8 cellular contexts compared by ENCODE assay signal in the genomic region with DNA sequence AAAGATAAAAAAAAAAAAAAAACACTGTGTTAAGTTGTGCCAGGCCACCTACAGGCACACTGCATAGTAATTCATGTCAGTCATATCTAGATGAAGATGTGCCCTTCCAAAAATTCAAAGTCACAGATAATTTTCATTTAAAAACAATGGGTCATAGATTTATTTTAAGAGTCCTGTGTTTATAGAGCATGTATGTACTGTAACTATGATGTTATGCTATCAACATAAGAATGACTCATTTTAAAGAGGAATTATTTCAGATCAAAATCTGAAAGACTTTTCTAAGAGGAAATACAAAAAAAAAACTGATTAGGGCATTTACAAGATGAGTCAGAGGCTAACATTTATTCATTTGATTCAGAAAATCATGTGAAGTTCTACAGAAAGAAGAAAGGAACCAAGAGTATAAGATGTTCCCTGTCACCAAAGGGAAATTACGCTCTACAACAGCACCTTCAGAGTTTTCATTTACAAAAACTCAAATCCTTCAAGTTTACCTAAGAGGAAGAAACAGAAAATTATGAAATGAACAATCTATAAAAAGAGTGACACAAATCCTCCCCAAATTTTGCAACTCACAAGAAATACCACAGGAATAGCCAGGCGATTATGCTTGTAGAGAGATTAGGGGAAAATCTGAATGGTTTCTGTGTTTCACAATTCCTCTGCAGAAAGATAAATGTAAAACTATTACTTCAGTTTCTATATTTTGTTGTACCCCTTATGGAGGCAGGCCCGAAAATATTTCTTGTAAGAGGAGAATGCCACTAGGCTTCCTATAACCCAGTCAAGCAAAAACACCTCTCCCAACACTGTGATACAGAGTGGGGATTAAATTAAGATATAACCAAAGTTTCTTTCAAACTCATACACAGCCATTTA. TPM values are rescaled to one million over a fixed set of nuclear protein-coding genes. Genes with fewer than 3 reads are reported as not detected.
A peak's percentile ranks its signal among the peaks of the same experiment; 100 is the strongest.
DNase-seq lines count a peak whose midpoint lies in the region; ATAC-seq and TF ChIP-seq lines count a peak whose summit lies in the region.

No MANE protein-coding gene starts in this region.

- no peaks in the 10 kb centered on the region for H3K36me3 Mint-ChIP-seq in CD4-positive, alpha-beta T cell (ENCODE audit: low read depth)
- peaks cover 4% of the 10 kb centered on the region for H3K36me3 Mint-ChIP-seq in activated CD8-positive, alpha-beta T cell treated with anti-CD3 and anti-CD28 coated beads, Interleukin-2, amount 10 ng/mL, durations not matched to agents 7 days and 5 days (ENCODE audit: low read depth)

- no peak overlapping the region for H3K27ac Mint-ChIP-seq in CD4-positive, alpha-beta T cell
- H3K27ac Mint-ChIP-seq in activated CD8-positive, alpha-beta T cell treated with anti-CD3 and anti-CD28 coated beads, Interleukin-2, amount 10 ng/mL, durations not matched to agents 7 days and 5 days = peak overlapping the region; percentile 6

- H3K36me3 ChIP-seq in thoracic aorta = no peaks in the 10 kb centered on the region

- H3K4me3 Mint-ChIP-seq in CD4-positive, alpha-beta T cell = peak overlapping the region; percentile 39
- peak overlapping the region; percentile 2 for H3K4me3 Mint-ChIP-seq in activated CD8-positive, alpha-beta T cell treated with anti-CD3 and anti-CD28 coated beads, Interleukin-2, amount 10 ng/mL, durations not matched to agents 7 days and 5 days

- no peaks in the 10 kb centered on the region for H3K9me3 ChIP-seq in CD4-positive, alpha-beta T cell (ENCODE audit: control insufficient read depth, low read length)
- no peaks in the 10 kb centered on the region for H3K9me3 ChIP-seq in thoracic aorta

- peak; percentile 69 for ATAC-seq in CD4-positive, alpha-beta T cell (ENCODE audit: poor library complexity)
- ATAC-seq in HG02973 (IDR thresholded peaks at IDR 0.05; ENCODE audit: unreplicated experiment) (peak; percentile 53), left ventricle myocardium superior (peak; percentile 6), thoracic aorta (ENCODE audit: insufficient number of reproducible peaks, low FRiP score, low read depth) (no peak)
- ATAC-seq in activated CD8-positive, alpha-beta T cell treated with anti-CD3 and anti-CD28 coated beads, Interleukin-2, amount 10 ng/mL, durations not matched to agents 7 days and 5 days = peak; percentile 40

- no peaks in the 10 kb centered on the region for H3K27me3 Mint-ChIP-seq in CD4-positive, alpha-beta T cell
- H3K27me3 Mint-ChIP-seq in activated CD8-positive, alpha-beta T cell treated with anti-CD3 and anti-CD28 coated beads, Interleukin-2, amount 10 ng/mL, durations not matched to agents 7 days and 5 days (ENCODE audit: low read depth) = no peaks in the 10 kb centered on the region

- intact Hi-C loops in CD4-positive, alpha-beta T cell (cut with DNase I, micrococcal nuclease) = loop anchor here (1.0 to 10.0 kb wide), 2 partner anchors 10 to 353 kb away; a partner anchor contains a TSS
- intact Hi-C loops in left ventricle myocardium superior (cut with micrococcal nuclease) = no loop called here

- H3K4me3 ChIP-seq in thoracic aorta = peak overlapping the region; percentile 15

- H3K27me3 ChIP-seq in CD4-positive, alpha-beta T cell (ENCODE audit: control insufficient read depth, insufficient read depth, low read length) = no peaks in the 10 kb centered on the region
- no peaks in the 10 kb centered on the region for H3K27me3 ChIP-seq in thoracic aorta (replicated peaks; ENCODE audit: insufficient read depth)

- POLR2A ChIA-PET in CD4-positive, alpha-beta T cell (lab: Charles Lee) = interaction anchor here (0.7 to 5.8 kb wide), 5 partner anchors 10 to 602 kb away, joined by 3 to 78 read pairs (median 7); a partner anchor contains a TSS
- POLR2A ChIA-PET in activated CD8-positive, alpha-beta T cell treated with anti-CD3 and anti-CD28 coated beads, Interleukin-2, amount 10 ng/mL, durations not matched to agents 7 days and 5 days (lab: Charles Lee) = interaction anchor here (0.6 to 5.7 kb wide), 4 partner anchors 14 to 116 kb away, joined by 3 to 48 read pairs (median 6); a partner anchor contains a TSS

- CTCF ChIA-PET in CD4-positive, alpha-beta T cell (lab: Charles Lee) = interaction anchor here (1.0 to 1.2 kb wide), 3 partner anchors 10 to 20 kb away, joined by 3 to 8 read pairs (median 4); a partner anchor contains a TSS
- CTCF ChIA-PET in activated CD8-positive, alpha-beta T cell treated with anti-CD3 and anti-CD28 coated beads, Interleukin-2, amount 10 ng/mL, durations not matched to agents 7 days and 5 days (lab: Charles Lee) = interaction anchor here (0.8 to 2.2 kb wide), 3 partner anchors 10 to 14 kb away, joined by 5 to 13 read pairs (median 9); a partner anchor contains a TSS

- TF ChIP-seq CTCF in CD4-positive, alpha-beta T cell (IDR thresholded peaks at IDR 0.05) = peak; percentile 16
- TF ChIP-seq CTCF in thoracic aorta (IDR thresholded peaks at IDR 0.05) = no peak

- H3K4me1 ChIP-seq in thoracic aorta (ENCODE audit: control insufficient read depth in 1 of 2, low read depth in 2 of 2) = peaks cover 60 to 82% of the 10 kb centered on the region in 2 donors

- H3K4me1 Mint-ChIP-seq in CD4-positive, alpha-beta T cell (ENCODE audit: low read depth) = peaks cover 18% of the 10 kb centered on the region
- H3K4me1 Mint-ChIP-seq in activated CD8-positive, alpha-beta T cell treated with anti-CD3 and anti-CD28 coated beads, Interleukin-2, amount 10 ng/mL, durations not matched to agents 7 days and 5 days (ENCODE audit: low read depth) = peaks cover 26% of the 10 kb centered on the region

- H3K27ac ChIP-seq in CD4-positive, alpha-beta T cell (ENCODE audit: low read depth, low read length) = peak overlapping the region; percentile 69
- peak overlapping the region; percentile 44 to 58 for H3K27ac ChIP-seq in thoracic aorta

- no peak for DNase-seq in CD4-positive, alpha-beta T cell
- DNase-seq in activated CD8-positive, alpha-beta T cell treated with anti-CD3 and anti-CD28 coated beads, Interleukin-2, amount 10 ng/mL, durations not matched to agents 7 days and 5 days = no peak
- DNase-seq in left ventricle myocardium superior = no peak
- no peak for DNase-seq in thoracic aorta (ENCODE audit: low spot score)
- no peak for DNase-seq in D341Med (ENCODE audit: low spot score)
- no peak for DNase-seq in stimulated activated CD4-positive, alpha-beta T cell treated with anti-CD3 and anti-CD28 coated beads, Interleukin-1b, Interleukin-23, amount 100 ng/mL, for 48 hours
- DNase-seq in NCI-H510A (lab: John Stamatoyannopoulos, UW) = no peak

- H3K9me3 Mint-ChIP-seq in CD4-positive, alpha-beta T cell = no peaks in the 10 kb centered on the region
- no peaks in the 10 kb centered on the region for H3K9me3 Mint-ChIP-seq in activated CD8-positive, alpha-beta T cell treated with anti-CD3 and anti-CD28 coated beads, Interleukin-2, amount 10 ng/mL, durations not matched to agents 7 days and 5 days (ENCODE audit: insufficient read depth)

RNA-seq across cellular contexts. Expression of a gene that starts 13.8 kb away (rescaled TPM):
- total RNA-seq in CD4-positive, alpha-beta T cell = 100 to 1,000 TPM; 104 to 119 TPM
- 10 to 100 TPM; 31.4 to 35.2 TPM for total RNA-seq in activated CD8-positive, alpha-beta T cell treated with anti-CD3 and anti-CD28 coated beads, Interleukin-2, amount 10 ng/mL, durations not matched to agents 7 days and 5 days
- 22.1 TPM for total RNA-seq in left ventricle myocardium superior
- total RNA-seq in thoracic aorta = 10 to 100 TPM; 63.1 to 88.9 TPM
